In genomic region chr1:109499081-109499480, GRCh38 we compare ENCODE assay signal across 16 cellular contexts. TPM values are rescaled to one million over a fixed set of nuclear protein-coding genes. Genes with fewer than 3 reads are reported as not detected.
DNase-seq lines count a peak whose midpoint lies in the region; ATAC-seq and TF ChIP-seq lines count a peak whose summit lies in the region.
"Had no signal": no experiment of that assay in that cellular context is flagged by ENCODE, and none has a peak within 500 bp of the region (broad histone marks: within the 10 kb centered on the region; RNA-seq: fewer than 3 reads in every experiment).

No MANE protein-coding gene starts in this region.

- TF ChIP-seq CTCF in activated CD8-positive, alpha-beta T cell treated with anti-CD3 and anti-CD28 coated beads for 36 hours (IDR thresholded peaks at IDR 0.05) = no peak
- TF ChIP-seq CTCF in gastrocnemius medialis (IDR thresholded peaks at IDR 0.05 in 4 of 5, conservative IDR thresholded peaks at IDR 0.05 in 1 of 5) = no peak

- intact Hi-C loops in activated CD8-positive, alpha-beta T cell treated with anti-CD3 and anti-CD28 coated beads for 36 hours (cut with micrococcal nuclease) = no loop called here
- intact Hi-C loops in gastrocnemius medialis (cut with DNase I; ENCODE audit: low total_unique reads) = no loop called here

- no peak overlapping the region for H3K27ac ChIP-seq in CD8-positive, alpha-beta memory T cell (ENCODE audit: low read depth, low read length)
- peak overlapping the region; percentile 46 to 77 for H3K27ac ChIP-seq in esophagus (ENCODE audit: low read depth in 2 of 2, low read length in 1 of 2)
- H3K27ac ChIP-seq in skeletal muscle tissue (ENCODE audit: low read depth, low read length) = peak overlapping the region; percentile 5
- peak overlapping the region in 2 of 4 donors; percentile 3 to 46 for H3K27ac ChIP-seq in gastrocnemius medialis

- H3K9me3 ChIP-seq in CD8-positive, alpha-beta memory T cell (ENCODE audit: low read length) = no peaks in the 10 kb centered on the region
- no peaks in the 10 kb centered on the region for H3K9me3 ChIP-seq in esophagus (ENCODE audit: control insufficient read depth in 2 of 2, insufficient read depth in 1 of 2, low read depth in 1 of 2, low read length in 1 of 2)
- H3K9me3 ChIP-seq in skeletal muscle tissue (ENCODE audit: control insufficient read depth in 3 of 3, low read length in 3 of 3) = no peaks in the 10 kb centered on the region
- H3K9me3 ChIP-seq in gastrocnemius medialis = no peaks in the 10 kb centered on the region

- peak in 1 of 5 donors; percentile 28 for DNase-seq in CD8-positive, alpha-beta memory T cell
- DNase-seq in activated CD8-positive, alpha-beta T cell treated with anti-CD3 and anti-CD28 coated beads for 36 hours = peak; percentile 44
- DNase-seq in gastrocnemius medialis (no peak), hippocampal formation (lab: John Stamatoyannopoulos, UW) (no peak)
- DNase-seq: activated CD4-positive, alpha-beta T cell treated with anti-CD3 and anti-CD28 coated beads, Interleukin-2, amount 10 ng/mL, durations not matched to agents 24 days and 14 days; activated gamma-delta T cell treated with Interleukin-2 at 50 U/mL for 16 hours; immature natural killer cell; OCI-M1; stimulated activated CD4-positive, alpha-beta T cell treated with anti-CD3 and anti-CD28 coated beads, Interleukin-2, amount 100 ng/mL, for 24 hours had no signal

- POLR2A ChIA-PET in CD8-positive, alpha-beta memory T cell (lab: Charles Lee) = interaction anchor here (1.6 kb wide), 1 partner anchor 33 kb away, joined by 6 read pairs; no protein-coding TSS in a partner anchor
- POLR2A ChIA-PET in activated CD8-positive, alpha-beta T cell treated with anti-CD3 and anti-CD28 coated beads for 36 hours (lab: Charles Lee) = interaction anchor here (0.6 to 6.9 kb wide), 7 partner anchors 11 to 163 kb away, joined by 3 to 48 read pairs (median 4); partner anchors contain the start of genes AMIGO1, ATXN7L2 and PSMA5

- peaks cover 82 to 98% (median 90%) of the 10 kb centered on the region in 3 donors for H3K4me1 Mint-ChIP-seq in CD8-positive, alpha-beta memory T cell
- H3K4me1 Mint-ChIP-seq in activated CD8-positive, alpha-beta T cell treated with anti-CD3 and anti-CD28 coated beads for 36 hours (ENCODE audit: low read depth) = peaks cover 80% of the 10 kb centered on the region

- H3K4me3 ChIP-seq in CD8-positive, alpha-beta memory T cell (ENCODE audit: low read length) = no peak overlapping the region
- H3K4me3 ChIP-seq in esophagus (ENCODE audit: low read depth in 1 of 2, low read length in 2 of 2) (no peak overlapping the region), skeletal muscle tissue (ENCODE audit: low read length in 3 of 3) (no peak overlapping the region), gastrocnemius medialis (no peak overlapping the region)

- H3K36me3 ChIP-seq in CD8-positive, alpha-beta memory T cell (ENCODE audit: insufficient read depth, low read length) = peaks cover 33% of the 10 kb centered on the region
- H3K36me3 ChIP-seq in esophagus (ENCODE audit: control insufficient read depth in 2 of 2, insufficient read depth in 2 of 2, low read length in 1 of 2) (peaks cover 2 to 21% of the 10 kb centered on the region in 2 donors), skeletal muscle tissue (ENCODE audit: control insufficient read depth in 3 of 3, insufficient read depth in 3 of 3, low read length in 3 of 3) (peaks cover 31 to 55% (median 45%) of the 10 kb centered on the region in 3 donors), gastrocnemius medialis (peaks cover 0 to 28% of the 10 kb centered on the region in 2 donors)

- CTCF ChIA-PET in CD8-positive, alpha-beta memory T cell (lab: Charles Lee) = interaction anchor here (1.1 to 32.5 kb wide), 7 partner anchors 4 to 485 kb away, joined by 3 to 1339 read pairs (median 22); partner anchors contain the start of genes AHCYL1, AMIGO1, ATXN7L2 and CYB561D1
- CTCF ChIA-PET in activated CD8-positive, alpha-beta T cell treated with anti-CD3 and anti-CD28 coated beads for 36 hours (lab: Charles Lee) = interaction anchor here (0.6 to 40.7 kb wide), 18 partner anchors 6 to 1230 kb away, joined by 3 to 1390 read pairs (median 9); partner anchors contain the start of genes AMIGO1, ATXN7L2, CYB561D1 and GNAI3

- H3K27me3 Mint-ChIP-seq in CD8-positive, alpha-beta memory T cell = no peaks in the 10 kb centered on the region
- no peaks in the 10 kb centered on the region for H3K27me3 Mint-ChIP-seq in activated CD8-positive, alpha-beta T cell treated with anti-CD3 and anti-CD28 coated beads for 36 hours
- H3K27me3 Mint-ChIP-seq: activated CD4-positive, alpha-beta T cell treated with anti-CD3 and anti-CD28 coated beads, Interleukin-2, amount 10 ng/mL, durations not matched to agents 24 days and 14 days; dendritic cell treated with granulocyte-macrophage colony-stimulating factor and Interleukin-4, amounts not matched to agents 40 ng/mL and 50 ng/mL, for 4 days had no signal

- no peaks in the 10 kb centered on the region for H3K9me3 Mint-ChIP-seq in CD8-positive, alpha-beta memory T cell
- no peaks in the 10 kb centered on the region for H3K9me3 Mint-ChIP-seq in activated CD8-positive, alpha-beta T cell treated with anti-CD3 and anti-CD28 coated beads for 36 hours
- H3K9me3 Mint-ChIP-seq: activated CD4-positive, alpha-beta T cell treated with anti-CD3 and anti-CD28 coated beads, Interleukin-2, amount 10 ng/mL, durations not matched to agents 24 days and 14 days; dendritic cell treated with granulocyte-macrophage colony-stimulating factor and Interleukin-4, amounts not matched to agents 40 ng/mL and 50 ng/mL, for 4 days; immature natural killer cell had no signal

- in situ Hi-C loops in gastrocnemius medialis (cut with MboI; ENCODE audit: low sequenced_read_pairs in 4 of 4) = loop anchor here in 2 of 4 donors (5.0 kb wide), 1 partner anchor 33 kb away; no protein-coding TSS in a partner anchor

- 45 to 56% methylated on average over 7 of the region's 7 CpGs for WGBS in esophagus, 2 donors

- TF ChIP-seq POLR2A in gastrocnemius medialis (IDR thresholded peaks at IDR 0.05) = no peak

- H3K36me3 Mint-ChIP-seq in CD8-positive, alpha-beta memory T cell = peaks cover 5 to 49% (median 9%) of the 10 kb centered on the region in 3 donors
- peaks cover 7% of the 10 kb centered on the region for H3K36me3 Mint-ChIP-seq in activated CD8-positive, alpha-beta T cell treated with anti-CD3 and anti-CD28 coated beads for 36 hours (ENCODE audit: low read depth)

- ATAC-seq in activated CD8-positive, alpha-beta T cell treated with anti-CD3 and anti-CD28 coated beads for 36 hours = peak; percentile 13
- ATAC-seq in GM21576 (IDR thresholded peaks at IDR 0.05; ENCODE audit: unreplicated experiment) (no peak), gastrocnemius medialis (no peak), HG02884 (IDR thresholded peaks at IDR 0.05; ENCODE audit: unreplicated experiment) (no peak)

- peaks cover 95% of the 10 kb centered on the region for H3K4me1 ChIP-seq in CD8-positive, alpha-beta memory T cell (ENCODE audit: insufficient read depth, low read length)
- H3K4me1 ChIP-seq in esophagus (ENCODE audit: control insufficient read depth in 2 of 2, insufficient read depth in 2 of 2, low read length in 1 of 2) (peaks cover 7 to 15% of the 10 kb centered on the region in 2 donors), skeletal muscle tissue (ENCODE audit: control insufficient read depth in 3 of 3, insufficient read depth in 3 of 3, low read length in 3 of 3) (peaks cover 21 to 52% (median 22%) of the 10 kb centered on the region in 3 donors), gastrocnemius medialis (peaks cover 7 to 11% of the 10 kb centered on the region in 2 donors)

- peak overlapping the region in 1 of 3 donors; percentile 16 for H3K9ac ChIP-seq in skeletal muscle tissue (ENCODE audit: low read depth in 1 of 3, low read length in 3 of 3)

- H3K27ac Mint-ChIP-seq in CD8-positive, alpha-beta memory T cell = peak overlapping the region in 7 of 8 donors; percentile 59 to 97 (median 79)
- H3K27ac Mint-ChIP-seq in activated CD8-positive, alpha-beta T cell treated with anti-CD3 and anti-CD28 coated beads for 36 hours = peak overlapping the region; percentile 79
- H3K27ac Mint-ChIP-seq: activated CD4-positive, alpha-beta T cell treated with anti-CD3 and anti-CD28 coated beads, Interleukin-2, amount 10 ng/mL, durations not matched to agents 24 days and 14 days; dendritic cell treated with granulocyte-macrophage colony-stimulating factor and Interleukin-4, amounts not matched to agents 40 ng/mL and 50 ng/mL, for 4 days had no signal

- H3K27me3 ChIP-seq in CD8-positive, alpha-beta memory T cell (ENCODE audit: insufficient read depth, low read length, poor library complexity, severe bottlenecking) = no peaks in the 10 kb centered on the region
- H3K27me3 ChIP-seq in esophagus (ENCODE audit: control insufficient read depth in 1 of 2, insufficient read depth in 2 of 2, low read length in 2 of 2) = no peaks in the 10 kb centered on the region
- no peaks in the 10 kb centered on the region for H3K27me3 ChIP-seq in skeletal muscle tissue (ENCODE audit: control insufficient read depth in 3 of 3, insufficient read depth in 3 of 3, low read length in 3 of 3)
- H3K27me3 ChIP-seq in gastrocnemius medialis = no peaks in the 10 kb centered on the region

- H3K4me3 Mint-ChIP-seq in CD8-positive, alpha-beta memory T cell = peak overlapping the region in 6 of 7 donors; percentile 15 to 39 (median 26)
- no peak overlapping the region for H3K4me3 Mint-ChIP-seq in activated CD8-positive, alpha-beta T cell treated with anti-CD3 and anti-CD28 coated beads for 36 hours
- H3K4me3 Mint-ChIP-seq: activated CD4-positive, alpha-beta T cell treated with anti-CD3 and anti-CD28 coated beads, Interleukin-2, amount 10 ng/mL, durations not matched to agents 24 days and 14 days; dendritic cell treated with granulocyte-macrophage colony-stimulating factor and Interleukin-4, amounts not matched to agents 40 ng/mL and 50 ng/mL, for 4 days had no signal

RNA-seq across cellular contexts. Expression of gene CYB561D1, which starts 5.2 kb away (rescaled TPM):
- total RNA-seq in CD8-positive, alpha-beta memory T cell = 10 to 100 TPM in 1 of 2 experiments, 1 to 10 TPM in 1; 9.9 to 10.6 TPM
- polyA plus RNA-seq in CD8-positive, alpha-beta memory T cell = 15.4 TPM
- 1 to 10 TPM; 7.0 to 9.5 TPM for total RNA-seq in activated CD8-positive, alpha-beta T cell treated with anti-CD3 and anti-CD28 coated beads for 36 hours
- polyA plus RNA-seq in esophagus = 1 to 10 TPM; 3.7 to 4.8 TPM
- total RNA-seq in skeletal muscle tissue (4.2 TPM), gastrocnemius medialis (1 to 10 TPM; 3.1 to 8.0 (median 3.9) TPM)

RNA-seq across cellular contexts. Expression of gene AMIGO1, which starts 10.4 kb away (rescaled TPM):
- total RNA-seq in CD8-positive, alpha-beta memory T cell = 1 to 10 TPM; 4.0 to 4.9 TPM
- polyA plus RNA-seq in CD8-positive, alpha-beta memory T cell = 20.2 TPM
- total RNA-seq in activated CD8-positive, alpha-beta T cell treated with anti-CD3 and anti-CD28 coated beads for 36 hours = 1 to 10 TPM; 1.3 to 1.7 TPM
- polyA plus RNA-seq in esophagus = 1 to 10 TPM in 1 of 2 donors, under 1 TPM in 1; 0.71 to 1.6 TPM
- total RNA-seq in skeletal muscle tissue (8.4 TPM), gastrocnemius medialis (10 to 100 TPM in 3 of 4 donors, 1 to 10 TPM in 1; 8.6 to 20.9 (median 15.1) TPM)

RNA-seq across cellular contexts. Expression of gene ATXN7L2, which starts 15.4 kb away (rescaled TPM):
- 10 to 100 TPM; 14.6 to 15.3 TPM for total RNA-seq in CD8-positive, alpha-beta memory T cell
- 8.7 TPM for polyA plus RNA-seq in CD8-positive, alpha-beta memory T cell
- total RNA-seq in activated CD8-positive, alpha-beta T cell treated with anti-CD3 and anti-CD28 coated beads for 36 hours = 10 to 100 TPM; 11.2 to 13.7 TPM
- 1 to 10 TPM; 3.6 to 6.4 TPM for polyA plus RNA-seq in esophagus
- total RNA-seq in skeletal muscle tissue = 3.1 TPM
- total RNA-seq in gastrocnemius medialis = 10 to 100 TPM in 1 of 4 donors, 1 to 10 TPM in 3; 2.1 to 12.1 (median 6.5) TPM

RNA-seq across cellular contexts. Expression of gene SYPL2, which starts 32.7 kb away (rescaled TPM):
- under 1 TPM in 1 of 2 experiments, not detected in 1; 0.07 TPM for total RNA-seq in CD8-positive, alpha-beta memory T cell
- polyA plus RNA-seq in CD8-positive, alpha-beta memory T cell = 0.07 TPM
- not detected for total RNA-seq in activated CD8-positive, alpha-beta T cell treated with anti-CD3 and anti-CD28 coated beads for 36 hours
- polyA plus RNA-seq in esophagus = under 1 TPM; 0.16 to 0.38 TPM
- total RNA-seq in skeletal muscle tissue = 38.6 TPM
- 100 to 1,000 TPM in 1 of 4 donors, 10 to 100 TPM in 3; 15.7 to 127 (median 83.7) TPM for total RNA-seq in gastrocnemius medialis

RNA-seq across cellular contexts. Expression of gene GPR61, which starts 40.6 kb away (rescaled TPM):
- under 1 TPM in 1 of 2 experiments, not detected in 1; 0.39 TPM for total RNA-seq in CD8-positive, alpha-beta memory T cell
- polyA plus RNA-seq in CD8-positive, alpha-beta memory T cell = not detected
- under 1 TPM in 1 of 2 experiments, not detected in 1; 0.22 TPM for total RNA-seq in activated CD8-positive, alpha-beta T cell treated with anti-CD3 and anti-CD28 coated beads for 36 hours
- polyA plus RNA-seq in esophagus = under 1 TPM in 1 of 2 donors, not detected in 1; 0.06 TPM
- total RNA-seq in skeletal muscle tissue (0.52 TPM), gastrocnemius medialis (not detected)
- total RNA-seq: activated CD4-positive, alpha-beta T cell treated with anti-CD3 and anti-CD28 coated beads, Interleukin-2, amount 10 ng/mL, durations not matched to agents 24 days and 14 days; posterior vena cava had no signal
- polyA plus RNA-seq: BJ, immature natural killer cell had no signal
